ENCODE assay signal across 9 cellular contexts in genomic region chr19:11373885-11374448, GRCh38. TPM values are rescaled to one million over a fixed set of nuclear protein-coding genes. Genes with fewer than 3 reads are reported as not detected.
DNase-seq lines count a peak whose midpoint lies in the region; ATAC-seq and TF ChIP-seq lines count a peak whose summit lies in the region.
"Had no signal": no experiment of that assay in that cellular context is flagged by ENCODE, and none has a peak within 500 bp of the region (broad histone marks: within the 10 kb centered on the region; RNA-seq: fewer than 3 reads in every experiment).

No MANE protein-coding gene starts in this region.

- whole genome bisulfite sequencing in body of pancreas, 2 donors: 24 to 36% methylated on average over 11 of the region's 11 CpGs

- no peaks in the 10 kb centered on the region for H3K9me3 Mint-ChIP-seq in nephron progenitor cell
- no peaks in the 10 kb centered on the region for H3K9me3 Mint-ChIP-seq in natural killer cell treated with Interleukin-12 subunit alpha and Interleukin-12 subunit beta and Interleukin-15 and Interleukin-18, amount 100 ng/mL, for 72 hours
- H3K9me3 Mint-ChIP-seq: immature natural killer cell had no signal

- H3K9me3 ChIP-seq in BE2C: no peaks in the 10 kb centered on the region
- no peaks in the 10 kb centered on the region for H3K9me3 ChIP-seq in body of pancreas
- no peaks in the 10 kb centered on the region for H3K9me3 ChIP-seq in mucosa of rectum (ENCODE audit: control insufficient read depth in 2 of 2, low read length in 2 of 2)

- H3K27me3 Mint-ChIP-seq in nephron progenitor cell (ENCODE audit: low read depth, poor library complexity): peaks cover 4% of the 10 kb centered on the region
- H3K27me3 Mint-ChIP-seq in natural killer cell treated with Interleukin-12 subunit alpha and Interleukin-12 subunit beta and Interleukin-15 and Interleukin-18, amount 100 ng/mL, for 72 hours: no peaks in the 10 kb centered on the region

- H3K36me3 Mint-ChIP-seq in nephron progenitor cell (ENCODE audit: low read depth): peaks cover 5% of the 10 kb centered on the region
- peaks cover 5% of the 10 kb centered on the region for H3K36me3 Mint-ChIP-seq in natural killer cell treated with Interleukin-12 subunit alpha and Interleukin-12 subunit beta and Interleukin-15 and Interleukin-18, amount 100 ng/mL, for 72 hours

- ATAC-seq in body of pancreas (no peak), HG02759 (IDR thresholded peaks at IDR 0.05; ENCODE audit: unreplicated experiment) (no peak)
- ATAC-seq in natural killer cell treated with Interleukin-12 subunit alpha and Interleukin-12 subunit beta and Interleukin-15 and Interleukin-18, amount 100 ng/mL, for 72 hours: no peak

- H3K4me3 Mint-ChIP-seq in nephron progenitor cell: no peak overlapping the region
- H3K4me3 Mint-ChIP-seq in natural killer cell treated with Interleukin-12 subunit alpha and Interleukin-12 subunit beta and Interleukin-15 and Interleukin-18, amount 100 ng/mL, for 72 hours: no peak overlapping the region

- peak overlapping the region; percentile 89 to 97 (median 96) for H3K27ac ChIP-seq in body of pancreas
- H3K27ac ChIP-seq in mucosa of rectum (ENCODE audit: low read depth in 2 of 2, low read length in 2 of 2): peak overlapping the region; percentile 96 to 97

- H3K27ac Mint-ChIP-seq in nephron progenitor cell: no peak overlapping the region
- H3K27ac Mint-ChIP-seq in natural killer cell treated with Interleukin-12 subunit alpha and Interleukin-12 subunit beta and Interleukin-15 and Interleukin-18, amount 100 ng/mL, for 72 hours: no peak overlapping the region

- DNase-seq in BE2C: no peak
- peak; percentile 45 to 58 for DNase-seq in Kasumi-1 (lab: John Stamatoyannopoulos, UW)
- no peak for DNase-seq in body of pancreas
- DNase-seq in germinal center (ENCODE audit: low spot score): no peak
- no peak for DNase-seq in nephron progenitor cell
- DNase-seq in natural killer cell treated with Interleukin-12 subunit alpha and Interleukin-12 subunit beta and Interleukin-15 and Interleukin-18, amount 100 ng/mL, for 72 hours (ENCODE audit: low spot score): no peak

- peak overlapping the region; percentile 88 for H3K9ac ChIP-seq in mucosa of rectum (ENCODE audit: low read depth in 1 of 2, low read length in 2 of 2)

- peaks cover 13% of the 10 kb centered on the region for H3K4me1 Mint-ChIP-seq in nephron progenitor cell
- peaks cover 9 to 20% of the 10 kb centered on the region in 2 donors for H3K4me1 Mint-ChIP-seq in natural killer cell treated with Interleukin-12 subunit alpha and Interleukin-12 subunit beta and Interleukin-15 and Interleukin-18, amount 100 ng/mL, for 72 hours (ENCODE audit: low read depth in 2 of 2)

- TF ChIP-seq POLR2A in body of pancreas (IDR thresholded peaks at IDR 0.05): no peak

- TF ChIP-seq CTCF in BE2C (IDR thresholded peaks at IDR 0.05; ENCODE audit: low read depth, low read length): no peak
- TF ChIP-seq CTCF in body of pancreas (IDR thresholded peaks at IDR 0.05): no peak
- TF ChIP-seq CTCF in nephron progenitor cell (IDR thresholded peaks at IDR 0.05): no peak

- no peaks in the 10 kb centered on the region for H3K27me3 ChIP-seq in BE2C
- H3K27me3 ChIP-seq in body of pancreas: no peaks in the 10 kb centered on the region
- H3K27me3 ChIP-seq in mucosa of rectum (ENCODE audit: control insufficient read depth in 2 of 2, insufficient read depth in 2 of 2, low read length in 2 of 2): no peaks in the 10 kb centered on the region

- intact Hi-C loops in body of pancreas (cut with DNase I): no loop called here

- peak overlapping the region; percentile 77 for H3K4me3 ChIP-seq in BE2C (ENCODE audit: low read depth, low read length)
- H3K4me3 ChIP-seq in body of pancreas: no peak overlapping the region
- peak overlapping the region; percentile 81 to 91 for H3K4me3 ChIP-seq in mucosa of rectum (ENCODE audit: low read length in 2 of 2)

- H3K36me3 ChIP-seq in BE2C (no peaks in the 10 kb centered on the region), body of pancreas (replicated peaks in 1 of 2; ENCODE audit: insufficient read depth in 1 of 2, low read depth in 2 of 2) (no peaks in the 10 kb centered on the region), mucosa of rectum (ENCODE audit: control insufficient read depth in 2 of 2, insufficient read depth in 2 of 2, low read length in 2 of 2) (no peaks in the 10 kb centered on the region)

- H3K4me1 ChIP-seq in BE2C: peaks cover 11% of the 10 kb centered on the region
- peaks cover 36% of the 10 kb centered on the region for H3K4me1 ChIP-seq in body of pancreas
- peaks cover 18 to 20% of the 10 kb centered on the region in 2 donors for H3K4me1 ChIP-seq in mucosa of rectum (ENCODE audit: control insufficient read depth in 2 of 2, insufficient read depth in 2 of 2, low read length in 2 of 2)

RNA-seq across cellular contexts. Expression of gene SWSAP1, which starts 0.5 kb away (rescaled TPM):
- 8.9 TPM for polyA plus RNA-seq in BE2C (2012; ENCODE audit: insufficient read depth, insufficient read length, low read depth)
- 1 to 10 TPM in 1 of 2 donors, under 1 TPM in 1; 0.78 to 2.0 TPM for total RNA-seq in body of pancreas
- 1 to 10 TPM; 1.6 to 3.0 TPM for total RNA-seq in natural killer cell treated with Interleukin-12 subunit alpha and Interleukin-12 subunit beta and Interleukin-15 and Interleukin-18, amount 100 ng/mL, for 72 hours

RNA-seq across cellular contexts. Expression of gene EPOR, which starts 10.1 kb away (rescaled TPM):
- 38.7 TPM for polyA plus RNA-seq in BE2C (2012; ENCODE audit: insufficient read depth, insufficient read length, low read depth)
- 10 to 100 TPM; 15.0 to 20.4 TPM for total RNA-seq in body of pancreas
- 1 to 10 TPM; 3.0 to 5.1 TPM for total RNA-seq in natural killer cell treated with Interleukin-12 subunit alpha and Interleukin-12 subunit beta and Interleukin-15 and Interleukin-18, amount 100 ng/mL, for 72 hours

RNA-seq across cellular contexts. Expression of gene PLPPR2, which starts 18.7 kb away (rescaled TPM):
- polyA plus RNA-seq in BE2C (2012; ENCODE audit: insufficient read depth, insufficient read length, low read depth): 151 TPM
- total RNA-seq in body of pancreas: 10 to 100 TPM in 1 of 2 donors, 1 to 10 TPM in 1; 9.9 to 30.3 TPM
- 10 to 100 TPM in 1 of 2 donors, 1 to 10 TPM in 1; 9.4 to 11.3 TPM for total RNA-seq in natural killer cell treated with Interleukin-12 subunit alpha and Interleukin-12 subunit beta and Interleukin-15 and Interleukin-18, amount 100 ng/mL, for 72 hours

RNA-seq across cellular contexts. Expression of gene CCDC159, which starts 27.6 kb away (rescaled TPM):
- polyA plus RNA-seq in BE2C (2012; ENCODE audit: insufficient read depth, insufficient read length, low read depth): 17.5 TPM
- 10 to 100 TPM; 26.5 to 32.6 TPM for total RNA-seq in body of pancreas
- total RNA-seq in natural killer cell treated with Interleukin-12 subunit alpha and Interleukin-12 subunit beta and Interleukin-15 and Interleukin-18, amount 100 ng/mL, for 72 hours: 10 to 100 TPM; 26.5 to 37.8 TPM

RNA-seq across cellular contexts. Expression of gene TMEM205, which starts 27.9 kb away (rescaled TPM):
- polyA plus RNA-seq in BE2C (2012; ENCODE audit: insufficient read depth, insufficient read length, low read depth): 518 TPM
- 100 to 1,000 TPM; 176 to 197 TPM for total RNA-seq in body of pancreas
- 10 to 100 TPM; 35.8 to 54.3 TPM for total RNA-seq in natural killer cell treated with Interleukin-12 subunit alpha and Interleukin-12 subunit beta and Interleukin-15 and Interleukin-18, amount 100 ng/mL, for 72 hours

Comparison
In these comparisons a context has a peak if more than half of its experiments do, and no peak if none do; other contexts are left out.
1. DNase-seq: peak in Kasumi-1 (2 of 2); none in BE2C (single experiment), body of pancreas (0 of 4), germinal center (single experiment), nephron progenitor cell (single experiment) and natural killer cell treated with Interleukin-12 subunit alpha and Interleukin-12 subunit beta and Interleukin-15 and Interleukin-18, amount 100 ng/mL, for 72 hours (single experiment).
2. H3K4me3 ChIP-seq: peak in BE2C (single experiment) and mucosa of rectum (2 of 2); none in body of pancreas (0 of 2).